Comparison of ENCODE assay signal across 8 cellular contexts in the genomic region with DNA sequence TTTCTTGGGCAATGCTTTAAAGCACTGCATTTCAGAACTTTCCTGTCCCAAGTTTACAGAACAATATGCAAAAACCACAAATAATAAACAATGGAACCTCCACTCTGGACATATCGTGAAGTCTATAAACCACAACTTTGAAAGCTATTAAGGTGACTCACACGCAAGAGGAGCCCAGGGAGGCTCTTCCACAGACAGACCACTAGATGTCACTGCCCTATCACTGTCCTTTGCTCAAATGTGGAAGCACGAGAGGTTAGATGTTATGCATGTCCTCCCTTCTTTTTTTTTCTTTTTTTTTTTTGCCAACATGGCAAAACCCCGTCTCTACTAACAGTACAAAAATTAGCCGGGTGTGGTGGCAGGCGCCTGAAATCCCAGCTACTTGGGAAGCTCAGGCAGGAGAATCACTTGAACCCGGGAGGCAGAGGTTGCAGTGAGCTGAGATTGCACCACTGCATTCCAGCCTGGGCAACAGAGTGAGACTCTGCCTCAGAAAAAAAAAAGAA.
A peak's percentile ranks its signal among the peaks of the same experiment; 100 is the strongest.
DNase-seq lines count a peak whose midpoint lies in the region; ATAC-seq and TF ChIP-seq lines count a peak whose summit lies in the region.
"Not testable (repeated sequence)": the region's sequence is repeated elsewhere in the genome, so short reads cannot be mapped to it uniquely, and the experiment has no call there.

No MANE protein-coding gene starts in this region.

- H4K20me1 ChIP-seq in IMR-90 (ENCODE audit: insufficient read depth, low read length), result not testable (repeated sequence)

- not testable (repeated sequence) for H4K91ac ChIP-seq in IMR-90 (ENCODE audit: insufficient read depth, low read depth, low read length)

- not testable (repeated sequence) for H2BK15ac ChIP-seq in IMR-90 (ENCODE audit: low read depth, low read length); mesendoderm (replicated peaks; ENCODE audit: low read depth)

- peaks cover 12% of the 10 kb centered on the region for H3K36me3 Mint-ChIP-seq in endodermal cell (ENCODE audit: low read depth)
- peaks cover 5 to 12% of the 10 kb centered on the region in 2 donors for H3K36me3 Mint-ChIP-seq in stimulated activated naive B cell treated with anti-CD40 and anti-IgM and Interleukin-4, amounts not matched to agents 10 μg/mL and 1 μg/mL and 100 μg/mL, for 72 hours

- intact Hi-C loops in IMR-90 (cut with micrococcal nuclease), result loop anchor here (1.0 to 2.0 kb wide), 4 partner anchors 76 to 233 kb away; a partner anchor contains a TSS

- not testable (repeated sequence) for H3K4me1 Mint-ChIP-seq in endodermal cell
- H3K4me1 Mint-ChIP-seq in stimulated activated naive B cell treated with anti-CD40 and anti-IgM and Interleukin-4, amounts not matched to agents 10 μg/mL and 1 μg/mL and 100 μg/mL, for 72 hours, result peaks cover 10 to 28% of the 10 kb centered on the region in 2 donors

- not testable (repeated sequence) for H3K9me1 ChIP-seq in IMR-90 (ENCODE audit: insufficient read depth, low read length)

- H3K36me3 ChIP-seq in IMR-90 (ENCODE audit: control insufficient read depth, insufficient read depth, low read length); endodermal cell (ENCODE audit: control insufficient read depth, insufficient read depth, low read length); mesendoderm (ENCODE audit: control insufficient read depth, insufficient read depth, low read length): not testable (repeated sequence)

- not testable (repeated sequence) for H2AFZ ChIP-seq in IMR-90 (replicated peaks; ENCODE audit: low read length, poor library complexity)

- not testable (repeated sequence) for H3K4me1 ChIP-seq in IMR-90 (ENCODE audit: control insufficient read depth, insufficient read depth, low read length); endodermal cell (ENCODE audit: control insufficient read depth, insufficient read depth, low read length); mesendoderm (ENCODE audit: control insufficient read depth, low read depth, low read length)

- DNase-seq in EH (ENCODE audit: low read depth) (peak; percentile 93), IMR-90 (peak; percentile 95), NOMO-1 treated with dmso at 0.1 percent for 144 hours (lab: John Stamatoyannopoulos, UW; ENCODE audit: unreplicated experiment) (peak; percentile 74), endodermal cell (peak; percentile 90), mesendoderm (peak; percentile 90)
- DNase-seq in activated CD8-positive, alpha-beta memory T cell treated with anti-CD3 and anti-CD28 coated beads for 4 hours (ENCODE audit: low read depth in 2 of 2), result peak; percentile 11 to 15
- peak; percentile 74 for DNase-seq in stimulated activated naive B cell treated with anti-CD40 and anti-IgM and Interleukin-4, amounts not matched to agents 10 μg/mL and 1 μg/mL and 100 μg/mL, for 72 hours

- ATAC-seq in GM21737 (IDR thresholded peaks at IDR 0.05; ENCODE audit: unreplicated experiment) (peak; percentile 82), IMR-90 (ENCODE audit: low read depth) (peak; percentile 99)
- ATAC-seq in stimulated activated naive B cell treated with anti-CD40 and anti-IgM and Interleukin-4, amounts not matched to agents 10 μg/mL and 1 μg/mL and 100 μg/mL, for 72 hours (replicated peaks), result peak; percentile 89 to 91

- in situ Hi-C loops in IMR-90 (cut with MboI; ENCODE audit: low sequenced_read_pairs), result loop anchor here (5.0 kb wide), 1 partner anchor 234 kb away; no protein-coding TSS in a partner anchor

- H2BK5ac ChIP-seq in IMR-90 (ENCODE audit: low read depth, low read length, poor library complexity, severe bottlenecking); mesendoderm (ENCODE audit: low read length): not testable (repeated sequence)

- not testable (repeated sequence) for H2BK20ac ChIP-seq in IMR-90 (ENCODE audit: low read depth, low read length)

- TF ChIP-seq CTCF in IMR-90 (conservative IDR thresholded peaks at IDR 0.05; ENCODE audit: low read depth, low read length) (peak; percentile 98), endodermal cell (conservative IDR thresholded peaks at IDR 0.05) (peak; percentile 100)

- TF ChIP-seq POLR2A in IMR-90 (IDR thresholded peaks at IDR 0.05; ENCODE audit: low read depth, low read length), result peak; percentile 66

- not testable (repeated sequence) for H4K8ac ChIP-seq in IMR-90 (ENCODE audit: low read depth in 2 of 2, low read length in 2 of 2); mesendoderm (ENCODE audit: low read depth, low read length)

- not testable (repeated sequence) for H3K27ac ChIP-seq in IMR-90 (ENCODE audit: insufficient read depth, low read length); endodermal cell (ENCODE audit: low read depth, low read length); mesendoderm (ENCODE audit: low read depth, low read length)

- H2AK9ac ChIP-seq in IMR-90 (replicated peaks; ENCODE audit: low read depth, low read length, poor library complexity), result not testable (repeated sequence)

- H2AK5ac ChIP-seq in IMR-90 (ENCODE audit: low read depth, low read length); mesendoderm (ENCODE audit: low read length): not testable (repeated sequence)

- not testable (repeated sequence) for H3K56ac ChIP-seq in IMR-90 (ENCODE audit: extremely low read depth, insufficient read depth, low read length); mesendoderm (ENCODE audit: low read length)

- dilution Hi-C loops in IMR-90 (cut with HindIII; ENCODE audit: low sequenced_read_pairs, unreplicated experiment), result not testable (repeated sequence)

- H3K23ac ChIP-seq in IMR-90 (ENCODE audit: low read depth, low read length); mesendoderm (ENCODE audit: low read length): not testable (repeated sequence)

- H4K5ac ChIP-seq in IMR-90 (ENCODE audit: low read depth, low read length); mesendoderm (ENCODE audit: low read length): not testable (repeated sequence)

- CTCF ChIA-PET in IMR-90 (lab: Yijun Ruan, JAX), result interaction anchor here (0.5 to 2.3 kb wide), 26 partner anchors 13 to 1148 kb away, joined by 3 to 14 read pairs (median 4); no protein-coding TSS in a partner anchor

- not testable (repeated sequence) for H3K14ac ChIP-seq in IMR-90 (replicated peaks; ENCODE audit: low read depth, low read length)

- H3K9me3 ChIP-seq in IMR-90 (ENCODE audit: control insufficient read depth, insufficient read depth, low read length); endodermal cell (ENCODE audit: control insufficient read depth, low read length): not testable (repeated sequence)

- BruUV-seq in IMR-90 (replicated peaks; lab: Mats Ljungman, UMichigan), result not testable (repeated sequence)

- H3K4me3 Mint-ChIP-seq in endodermal cell, result not testable (repeated sequence)
- peak overlapping the region; percentile 13 to 64 for H3K4me3 Mint-ChIP-seq in stimulated activated naive B cell treated with anti-CD40 and anti-IgM and Interleukin-4, amounts not matched to agents 10 μg/mL and 1 μg/mL and 100 μg/mL, for 72 hours

- WGBS in IMR-90 (ENCODE audit: extremely low coverage in 2 of 2, insufficient read length in 1 of 2), 2 experiments, result no CpG with 5 or more reads among the region's 7 CpGs
- WGBS in endodermal cell (ENCODE audit: insufficient coverage in 1 of 2, insufficient read length in 1 of 2), 2 experiments, result 31 to 64% methylated on average over 2 to 7 of the region's 7 CpGs
- no CpG with 5 or more reads among the region's 7 CpGs for WGBS in mesendoderm (ENCODE audit: extremely low coverage, insufficient coverage, low lambda C conversion rate)

- H3K27ac Mint-ChIP-seq in endodermal cell, result peak overlapping the region; percentile 71
- peak overlapping the region; percentile 72 for H3K27ac Mint-ChIP-seq in stimulated activated naive B cell treated with anti-CD40 and anti-IgM and Interleukin-4, amounts not matched to agents 10 μg/mL and 1 μg/mL and 100 μg/mL, for 72 hours

- H3K9me3 Mint-ChIP-seq in endodermal cell; stimulated activated naive B cell treated with anti-CD40 and anti-IgM and Interleukin-4, amounts not matched to agents 10 μg/mL and 1 μg/mL and 100 μg/mL, for 72 hours: not testable (repeated sequence)

- H3K79me2 ChIP-seq in mesendoderm (ENCODE audit: control insufficient read depth, insufficient read depth, low read length), result not testable (repeated sequence)

- H3K79me1 ChIP-seq in IMR-90 (ENCODE audit: low read depth in 1 of 2, low read length in 2 of 2); mesendoderm (ENCODE audit: low read length): not testable (repeated sequence)

- not testable (repeated sequence) for H3K4ac ChIP-seq in IMR-90 (ENCODE audit: low read depth, low read length); mesendoderm (ENCODE audit: low read depth, low read length)

- POLR2A ChIA-PET in IMR-90 (lab: Charles Lee; ENCODE audit: unreplicated experiment), result interaction anchor here (0.7 kb wide), 1 partner anchor 53 kb away, joined by 8 read pairs; no protein-coding TSS in a partner anchor

- TF ChIP-seq RAD21 in IMR-90 (IDR thresholded peaks at IDR 0.05; ENCODE audit: low read length), result peak; percentile 99

- not testable (repeated sequence) for H3K4me2 ChIP-seq in IMR-90 (ENCODE audit: low read depth, low read length); mesendoderm (ENCODE audit: low read length)

- not testable (repeated sequence) for H3K9ac ChIP-seq in IMR-90 (ENCODE audit: low read depth, low read length); endodermal cell (ENCODE audit: extremely low read depth, low read length, poor library complexity, severe bottlenecking); mesendoderm (ENCODE audit: low read length)

- not testable (repeated sequence) for H3K27me3 Mint-ChIP-seq in endodermal cell (ENCODE audit: insufficient read depth); stimulated activated naive B cell treated with anti-CD40 and anti-IgM and Interleukin-4, amounts not matched to agents 10 μg/mL and 1 μg/mL and 100 μg/mL, for 72 hours

- not testable (repeated sequence) for H2BK120ac ChIP-seq in IMR-90 (ENCODE audit: low read depth, low read length); mesendoderm (ENCODE audit: low read depth, low read length)

- H3K4me3 ChIP-seq in IMR-90 (ENCODE audit: insufficient read depth, low read depth, low read length); endodermal cell (ENCODE audit: low read length); mesendoderm (ENCODE audit: low read length): not testable (repeated sequence)

- H3K27me3 ChIP-seq in IMR-90 (ENCODE audit: control insufficient read depth, insufficient read depth, low read length); endodermal cell (ENCODE audit: control insufficient read depth, insufficient read depth, low read length, poor library complexity, severe bottlenecking); mesendoderm (ENCODE audit: insufficient read depth, low read length, poor library complexity): not testable (repeated sequence)

- not testable (repeated sequence) for H3K18ac ChIP-seq in IMR-90 (ENCODE audit: low read depth, low read length); mesendoderm (ENCODE audit: low read length)

Comparison
In these comparisons a context has a peak if more than half of its experiments do, and no peak if none do; other contexts are left out.
1. DNase-seq: peak in every context shown above with its lines; median percentile 95 in IMR-90; 93 in EH; 90 in endodermal cell; 90 in mesendoderm; 74 in NOMO-1 treated with dmso at 0.1 percent for 144 hours; 74 in stimulated activated naive B cell treated with anti-CD40 and anti-IgM and Interleukin-4, amounts not matched to agents 10 μg/mL and 1 μg/mL and 100 μg/mL, for 72 hours; 13 in activated CD8-positive, alpha-beta memory T cell treated with anti-CD3 and anti-CD28 coated beads for 4 hours.